37 cellular contexts compared by ENCODE assay signal in the genomic region with DNA sequence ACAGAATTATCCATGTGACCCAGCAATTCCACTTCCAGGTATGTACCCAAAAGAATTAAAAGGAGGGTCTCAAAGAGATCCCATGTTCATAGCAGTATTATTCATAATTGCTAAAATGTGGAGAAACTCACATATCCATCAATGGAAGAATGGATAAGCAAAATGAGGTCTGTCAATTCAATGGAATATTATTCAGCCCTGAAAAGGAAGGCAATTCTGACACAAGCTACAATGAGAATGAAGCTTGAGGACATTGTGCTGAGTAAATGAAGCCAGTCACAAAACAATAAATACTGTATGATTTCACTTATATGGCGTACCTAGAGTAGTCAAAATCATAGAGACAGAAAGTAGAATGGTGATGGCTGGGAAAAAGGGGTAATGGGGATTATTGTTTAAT. TPM values are rescaled to one million over a fixed set of nuclear protein-coding genes. Genes with fewer than 3 reads are reported as not detected.
"Had no signal": no experiment of that assay in that cellular context is flagged by ENCODE, and none has a peak within 500 bp of the region (broad histone marks: within the 10 kb centered on the region; RNA-seq: fewer than 3 reads in every experiment).

No MANE protein-coding gene starts in this region.

- DNase-seq: Karpas-422, Kasumi-1, MG63, MM.1S, MV-4-11, NCI-H1048, NCI-H1092, NCI-H1092 treated with DMSO at 0.1 percent for 48 hours, NCI-H1105, NCI-H1105 treated with DMSO at 0.1 percent for 48 hours, NCI-H1417, NCI-H1417 treated with DMSO at 0.1 percent for 48 hours, NCI-H1436, NCI-H1436 treated with DMSO at 0.1 percent for 48 hours, NCI-H146, NCI-H1694, NCI-H1694 treated with DMSO at 0.1 percent for 48 hours, NCI-H187, NCI-H187 treated with DMSO at 0.1 percent for 48 hours, NCI-H1930, NCI-H2029, NCI-H2029 treated with DMSO at 0.1 percent for 48 hours, NCI-H2081, NCI-H2081 treated with DMSO at 0.1 percent for 48 hours, NCI-H2107, NCI-H2171, NCI-H2171 treated with DMSO at 0.1 percent for 48 hours, NCI-H2227 treated with DMSO at 0.1 percent for 48 hours, NCI-H226, NCI-H345, NCI-H446, NCI-H446 treated with DMSO at 0.1 percent for 48 hours, NCI-H510A, NCI-H510A treated with DMSO at 0.1 percent for 48 hours, NCI-H524, NCI-H524 treated with DMSO at 0.1 percent for 48 hours had no signal

- H3K36me3 ChIP-seq: MG63 had no signal

- H3K9me3 ChIP-seq: MG63 had no signal

- H3K27me3 ChIP-seq: MG63 had no signal

- H3K4me3 ChIP-seq: MG63 had no signal

RNA-seq across cellular contexts. Expression of a gene that starts 19.4 kb away (rescaled TPM):
- total RNA-seq: MCF 10A had no signal
